ENCODE assay signal across 28 cellular contexts in the genomic region with DNA sequence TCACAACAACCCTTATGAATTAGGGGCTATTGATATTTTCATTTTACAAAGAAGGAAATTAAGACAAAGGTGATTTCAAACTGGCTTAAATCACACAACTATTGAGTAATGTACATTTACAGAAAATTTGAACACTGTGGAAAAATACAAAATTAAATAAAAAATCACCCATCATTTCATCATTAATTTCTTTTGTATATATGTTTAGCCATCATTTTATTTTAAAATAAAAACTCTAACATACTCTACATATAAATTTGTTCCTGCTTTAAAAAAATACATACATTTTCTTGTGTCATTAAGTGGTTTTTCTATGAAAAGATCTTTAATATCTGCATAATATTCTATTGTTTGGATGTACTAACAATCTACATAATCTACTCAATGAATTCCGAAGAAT. TPM values are rescaled to one million over a fixed set of nuclear protein-coding genes. Genes with fewer than 3 reads are reported as not detected.
"Had no signal": no experiment of that assay in that cellular context is flagged by ENCODE, and none has a peak within 500 bp of the region (broad histone marks: within the 10 kb centered on the region; RNA-seq: fewer than 3 reads in every experiment).

No MANE protein-coding gene starts in this region.

- H3K36me3 ChIP-seq: colonic mucosa, esophagus muscularis mucosa, gastroesophageal sphincter, WERI-Rb-1 had no signal

- H3K27ac ChIP-seq: adrenal gland, body of pancreas, colonic mucosa, esophagus muscularis mucosa, foreskin keratinocyte, gastroesophageal sphincter, heart right ventricle, WERI-Rb-1 had no signal

- H3K9me3 ChIP-seq: adrenal gland, body of pancreas, colonic mucosa, esophagus muscularis mucosa, gastroesophageal sphincter, heart right ventricle had no signal

- ATAC-seq: activated CD4-positive, CD25-positive, alpha-beta regulatory T cell treated with anti-CD3 and anti-CD28 coated beads, Interleukin-2, amount 50 U/mL, for 24 hours; activated CD8-positive, alpha-beta T cell treated with anti-CD3 and anti-CD28 coated beads for 36 hours; activated naive CD8-positive, alpha-beta T cell treated with anti-CD3 and anti-CD28 coated beads, Interleukin-2, amount 50 U/mL, for 24 hours; body of pancreas; foreskin keratinocyte; gastroesophageal sphincter; heart right ventricle; T-cell had no signal

- H3K27me3 ChIP-seq: adrenal gland, body of pancreas, colonic mucosa, esophagus muscularis mucosa, foreskin keratinocyte, gastroesophageal sphincter had no signal

- FAIRE-seq: TTC549 had no signal

- DNase-seq: activated B cell treated with CpG ODN at 0.5 μM for 24 hours; activated CD4-positive, alpha-beta T cell treated with anti-CD3 and anti-CD28 coated beads for 48 hours; activated CD4-positive, alpha-beta T cell treated with anti-CD3 and anti-CD28 coated beads, Interleukin-2, amount 50 U/mL, for 1 hour; activated CD4-positive, alpha-beta T cell treated with anti-CD3 and anti-CD28 coated beads, Interleukin-2, amount 50 U/mL, for 48 hours; activated CD8-positive, alpha-beta memory T cell treated with anti-CD3 and anti-CD28 coated beads for 24 hours; activated CD8-positive, alpha-beta T cell treated with anti-CD3 and anti-CD28 coated beads for 36 hours; activated effector memory CD4-positive, alpha-beta T cell treated with anti-CD3 and anti-CD28 coated beads, Interleukin-2, amount 50 U/mL, for 16 hours; activated naive CD4-positive, alpha-beta T cell treated with anti-CD3 and anti-CD28 coated beads for 36 hours; activated naive CD8-positive, alpha-beta T cell treated with anti-CD3 and anti-CD28 coated beads for 36 hours; activated naive CD8-positive, alpha-beta T cell treated with anti-CD3 and anti-CD28 coated beads, Interleukin-2, amount 50 U/mL, for 24 hours; activated T-cell treated with anti-CD3 and anti-CD28 coated beads, Interleukin-2, amount 50 U/mL, for 1 hour; activated T-cell treated with anti-CD3 and anti-CD28 coated beads, Interleukin-2, amount 50 U/mL, for 48 hours; adrenal gland; aorta; body of pancreas; colonic mucosa; effector memory CD4-positive, alpha-beta T cell; heart right ventricle; T-cell; T-helper 9 cell; WERI-Rb-1 had no signal

- H3K4me3 ChIP-seq: adrenal gland, body of pancreas, colonic mucosa, esophagus muscularis mucosa, gastroesophageal sphincter, heart right ventricle had no signal

- H3K4me1 ChIP-seq: adrenal gland, body of pancreas, colonic mucosa, esophagus muscularis mucosa, gastroesophageal sphincter, heart right ventricle had no signal

RNA-seq across cellular contexts. Expression of a gene that starts 20.2 kb away (rescaled TPM):
- total RNA-seq: activated CD8-positive, alpha-beta T cell treated with anti-CD3 and anti-CD28 coated beads for 36 hours; activated naive CD4-positive, alpha-beta T cell treated with anti-CD3 and anti-CD28 coated beads for 36 hours; activated naive CD8-positive, alpha-beta T cell treated with anti-CD3 and anti-CD28 coated beads for 36 hours; activated T-helper 1 cell treated with anti-CD3 and anti-CD28 coated beads, Interleukin-12 subunit alpha, Interleukin-12 subunit beta, Interleukin-2, Interleukin-4 antibody, amounts not matched to agents 30 ng/mL and 10 ng/mL and 1 ng/mL, durations not matched to agents 14 hours and 24 hours and 36 hours; T-helper 2 cell treated with Interferon-gamma antibody and Interleukin-4, amounts not matched to agents 100 ng/mL and 5 ng/mL, for 36 hours had no signal
